ENCODE assay signal across 23 cellular contexts in the genomic region with DNA sequence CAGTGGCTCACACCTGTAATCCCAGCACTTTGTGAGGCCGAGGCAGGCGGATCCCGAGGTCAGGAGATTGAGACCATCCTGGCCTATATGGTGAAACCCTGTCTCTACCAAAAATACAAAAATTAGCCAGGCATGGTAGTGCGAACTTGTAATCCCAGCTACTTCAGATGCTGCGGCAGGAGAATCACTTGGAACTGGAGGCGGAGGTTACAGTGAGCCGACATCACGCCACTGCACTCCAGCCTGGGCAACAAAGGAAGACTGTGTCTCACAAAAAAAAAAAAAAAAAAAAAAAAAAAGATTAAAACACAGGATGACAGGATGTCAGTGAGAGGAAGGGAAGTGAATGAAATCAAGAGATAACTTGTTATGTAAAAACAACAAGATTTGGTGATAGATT.
"Had no signal": no experiment of that assay in that cellular context is flagged by ENCODE, and none has a peak within 500 bp of the region (broad histone marks: within the 10 kb centered on the region; RNA-seq: fewer than 3 reads in every experiment).

No MANE protein-coding gene starts in this region.

- H3K36me3 Mint-ChIP-seq: activated CD4-positive, alpha-beta memory T cell treated with anti-CD3 and anti-CD28 coated beads for 36 hours; activated naive CD8-positive, alpha-beta T cell; brain had no signal

- H3K4me1 Mint-ChIP-seq: activated B cell treated with CpG ODN at 0.5 μM for 24 hours; activated CD4-positive, alpha-beta T cell treated with anti-CD3 and anti-CD28 coated beads, Interleukin-2, amount 10 ng/mL, durations not matched to agents 7 days and 5 days; activated T-helper 17 cell treated with anti-CD3 and anti-CD28 coated beads, Interleukin-2, amount 50 U/mL, for 72 hours; brain; central memory CD8-positive, alpha-beta T cell had no signal

- H3K27ac ChIP-seq: PC-9, SK-N-MC had no signal

- DNase-seq: activated B cell treated with CpG ODN at 0.5 μM for 24 hours; activated CD4-positive, alpha-beta memory T cell treated with anti-CD3 and anti-CD28 coated beads for 36 hours; activated CD4-positive, alpha-beta T cell treated with anti-CD3 and anti-CD28 coated beads, Interleukin-2, amount 10 ng/mL, durations not matched to agents 7 days and 5 days; activated gamma-delta T cell; activated naive CD4-positive, alpha-beta T cell treated with anti-CD3 and anti-CD28 coated beads for 36 hours; activated T-cell treated with anti-CD3 and anti-CD28 coated beads for 4 hours; activated T-cell treated with anti-CD3 and anti-CD28 coated beads, Interleukin-2, amount 50 U/mL, for 48 hours; Karpas-422; MM.1S; NCI-H1105; NCI-H1436; NCI-H1694 treated with DMSO at 0.1 percent for 48 hours; NCI-H2081 treated with DMSO at 0.1 percent for 48 hours; NCI-H446; NCI-H524; PC-9; SHP77 treated with DMSO at 0.1 percent for 48 hours; T-helper 1 cell had no signal

- ATAC-seq: activated T-helper 17 cell treated with anti-CD3 and anti-CD28 coated beads, Interleukin-2, amount 50 U/mL, for 72 hours had no signal

- H2AFZ ChIP-seq: PC-9 had no signal

- H3K27me3 Mint-ChIP-seq: activated B cell treated with CpG ODN at 0.5 μM for 24 hours; activated CD4-positive, alpha-beta memory T cell treated with anti-CD3 and anti-CD28 coated beads for 36 hours; activated CD4-positive, alpha-beta T cell treated with anti-CD3 and anti-CD28 coated beads, Interleukin-2, amount 10 ng/mL, durations not matched to agents 7 days and 5 days; activated naive CD8-positive, alpha-beta T cell; activated T-helper 17 cell treated with anti-CD3 and anti-CD28 coated beads, Interleukin-2, amount 50 U/mL, for 72 hours; brain; central memory CD8-positive, alpha-beta T cell had no signal

- H3K9me3 Mint-ChIP-seq: activated B cell treated with CpG ODN at 0.5 μM for 24 hours; activated CD4-positive, alpha-beta T cell treated with anti-CD3 and anti-CD28 coated beads, Interleukin-2, amount 10 ng/mL, durations not matched to agents 7 days and 5 days; brain had no signal

- H3K4me3 ChIP-seq: PC-9, SK-N-MC had no signal

- H3K4me3 Mint-ChIP-seq: activated B cell treated with CpG ODN at 0.5 μM for 24 hours; activated CD4-positive, alpha-beta memory T cell treated with anti-CD3 and anti-CD28 coated beads for 36 hours; activated CD4-positive, alpha-beta T cell treated with anti-CD3 and anti-CD28 coated beads, Interleukin-2, amount 10 ng/mL, durations not matched to agents 7 days and 5 days; activated naive CD4-positive, alpha-beta T cell treated with anti-CD3 and anti-CD28 coated beads for 36 hours; activated naive CD8-positive, alpha-beta T cell; activated T-helper 17 cell treated with anti-CD3 and anti-CD28 coated beads, Interleukin-2, amount 50 U/mL, for 72 hours; brain; central memory CD8-positive, alpha-beta T cell had no signal

- H3K27ac Mint-ChIP-seq: activated B cell treated with CpG ODN at 0.5 μM for 24 hours; activated CD4-positive, alpha-beta memory T cell treated with anti-CD3 and anti-CD28 coated beads for 36 hours; activated CD4-positive, alpha-beta T cell treated with anti-CD3 and anti-CD28 coated beads, Interleukin-2, amount 10 ng/mL, durations not matched to agents 7 days and 5 days; activated naive CD4-positive, alpha-beta T cell treated with anti-CD3 and anti-CD28 coated beads for 36 hours; activated naive CD8-positive, alpha-beta T cell; activated T-helper 17 cell treated with anti-CD3 and anti-CD28 coated beads, Interleukin-2, amount 50 U/mL, for 72 hours; brain had no signal

- H3K4me2 ChIP-seq: PC-9 had no signal
